8 cellular contexts compared by ENCODE assay signal in genomic region chr17:72976971-72977767, GRCh38.
DNase-seq lines count a peak whose midpoint lies in the region; ATAC-seq, FAIRE-seq and TF ChIP-seq lines count a peak whose summit lies in the region.

No MANE protein-coding gene starts in this region.

- peak overlapping the region; percentile 94 for H3K27ac ChIP-seq in ACC112 (ENCODE audit: low read depth, low read length)
- H3K27ac ChIP-seq in small intestine (ENCODE audit: low read depth in 1 of 2, low read length in 1 of 2): peak overlapping the region; percentile 4 to 30

- peak overlapping the region; percentile 76 for H2AFZ ChIP-seq in ACC112 (ENCODE audit: low read length, unreplicated experiment)

- ATAC-seq in activated B cell treated with CpG ODN at 0.5 μM for 24 hours (ENCODE audit: low read depth) (peak; percentile 94), HG02981 (IDR thresholded peaks at IDR 0.05; ENCODE audit: unreplicated experiment) (no peak), GM21576 (IDR thresholded peaks at IDR 0.05; ENCODE audit: unreplicated experiment) (no peak)

- H3K4me1 ChIP-seq in ACC112 (ENCODE audit: control insufficient read depth, insufficient read depth, low read length, unreplicated experiment): peaks cover 31% of the 10 kb centered on the region
- peaks cover 2 to 11% of the 10 kb centered on the region in 2 donors for H3K4me1 ChIP-seq in small intestine (ENCODE audit: control insufficient read depth in 2 of 2, insufficient read depth in 1 of 2, low read depth in 1 of 2, low read length in 1 of 2)

- no peaks in the 10 kb centered on the region for H3K9me3 ChIP-seq in small intestine (ENCODE audit: control insufficient read depth, low read depth)

- H3K27ac Mint-ChIP-seq in HFFc6 (peak overlapping the region; percentile 97), activated B cell treated with CpG ODN at 0.5 μM for 24 hours (peak overlapping the region; percentile 67)

- TF ChIP-seq CTCF in HFFc6 (IDR thresholded peaks at IDR 0.05) (no peak), activated B cell treated with CpG ODN at 0.5 μM for 24 hours (IDR thresholded peaks at IDR 0.05) (no peak)

- peaks cover 48% of the 10 kb centered on the region for H3K4me1 Mint-ChIP-seq in HFFc6 (ENCODE audit: low read depth)
- H3K4me1 Mint-ChIP-seq in activated B cell treated with CpG ODN at 0.5 μM for 24 hours: peaks cover 23% of the 10 kb centered on the region

- no peaks in the 10 kb centered on the region for H3K9me3 Mint-ChIP-seq in HFFc6
- H3K9me3 Mint-ChIP-seq in activated B cell treated with CpG ODN at 0.5 μM for 24 hours: no peaks in the 10 kb centered on the region

- DNase-seq in HFFc6 (peak; percentile 94), activated B cell treated with CpG ODN at 0.5 μM for 24 hours (no peak), hepatic stellate cell (ENCODE audit: low spot score) (peak; percentile 90), small intestine (peak; percentile 56)
- no peak for DNase-seq in activated CD4-positive, alpha-beta T cell treated with anti-CD3 and anti-CD28 coated beads, Interleukin-2, amount 50 U/mL, for 1 hour

- peak overlapping the region; percentile 55 for H3K4me3 ChIP-seq in ACC112 (ENCODE audit: low read depth, low read length)
- no peak overlapping the region for H3K4me3 ChIP-seq in small intestine (ENCODE audit: low read depth in 1 of 2, low read length in 2 of 2)

- WGBS in small intestine, 3 donors: 19 to 36% (median 34%) methylated on average over 12 of the region's 12 CpGs

- peaks cover 2% of the 10 kb centered on the region; the same call in 1 of the 2 replicates for H3K27me3 Mint-ChIP-seq in HFFc6 (ENCODE audit: insufficient read depth)
- H3K27me3 Mint-ChIP-seq in activated B cell treated with CpG ODN at 0.5 μM for 24 hours: no peaks in the 10 kb centered on the region

- CTCF ChIA-PET in activated B cell treated with CpG ODN at 0.5 μM for 24 hours (lab: Charles Lee): no interaction called here

- H3K36me3 Mint-ChIP-seq in HFFc6 (ENCODE audit: low read depth) (no peaks in the 10 kb centered on the region; the same call in 1 of the 2 replicates), activated B cell treated with CpG ODN at 0.5 μM for 24 hours (ENCODE audit: low read depth) (no peaks in the 10 kb centered on the region)

- intact Hi-C loops in activated B cell treated with CpG ODN at 0.5 μM for 24 hours (cut with micrococcal nuclease): loop anchor here (2.0 kb wide), 1 partner anchor 16 kb away; no protein-coding TSS in a partner anchor

- no peaks in the 10 kb centered on the region for H3K27me3 ChIP-seq in ACC112 (ENCODE audit: insufficient read depth, low read length)
- no peaks in the 10 kb centered on the region for H3K27me3 ChIP-seq in small intestine (ENCODE audit: control insufficient read depth in 2 of 2, insufficient read depth in 2 of 2, low read length in 2 of 2)

- POLR2A ChIA-PET in activated B cell treated with CpG ODN at 0.5 μM for 24 hours (lab: Charles Lee): interaction anchor here (0.9 kb wide), 1 partner anchor 255 kb away, joined by 3 read pairs; a partner anchor contains a TSS

- H3K36me3 ChIP-seq in ACC112 (ENCODE audit: insufficient read depth, low read length) (no peaks in the 10 kb centered on the region), small intestine (ENCODE audit: control insufficient read depth in 2 of 2, insufficient read depth in 2 of 2, low read length in 2 of 2) (no peaks in the 10 kb centered on the region)

- H3K4me3 Mint-ChIP-seq in HFFc6: peak overlapping the region; percentile 80
- peak overlapping the region; percentile 2 for H3K4me3 Mint-ChIP-seq in activated B cell treated with CpG ODN at 0.5 μM for 24 hours

- no peaks in the 10 kb centered on the region for H3K79me2 ChIP-seq in ACC112 (ENCODE audit: control insufficient read depth, insufficient read depth, low read length, unreplicated experiment)

- no peak for FAIRE-seq in small intestine (lab: Jason Lieb, UNC)

Comparison
In these comparisons a context has a peak if more than half of its experiments do, and no peak if none do; other contexts are left out.
1. DNase-seq: peak in HFFc6 (single experiment), hepatic stellate cell (single experiment) and small intestine (single experiment); none in activated B cell treated with CpG ODN at 0.5 μM for 24 hours (single experiment) and activated CD4-positive, alpha-beta T cell treated with anti-CD3 and anti-CD28 coated beads, Interleukin-2, amount 50 U/mL, for 1 hour (single experiment).